ENCODE assay signal across 9 cellular contexts in the genomic region with DNA sequence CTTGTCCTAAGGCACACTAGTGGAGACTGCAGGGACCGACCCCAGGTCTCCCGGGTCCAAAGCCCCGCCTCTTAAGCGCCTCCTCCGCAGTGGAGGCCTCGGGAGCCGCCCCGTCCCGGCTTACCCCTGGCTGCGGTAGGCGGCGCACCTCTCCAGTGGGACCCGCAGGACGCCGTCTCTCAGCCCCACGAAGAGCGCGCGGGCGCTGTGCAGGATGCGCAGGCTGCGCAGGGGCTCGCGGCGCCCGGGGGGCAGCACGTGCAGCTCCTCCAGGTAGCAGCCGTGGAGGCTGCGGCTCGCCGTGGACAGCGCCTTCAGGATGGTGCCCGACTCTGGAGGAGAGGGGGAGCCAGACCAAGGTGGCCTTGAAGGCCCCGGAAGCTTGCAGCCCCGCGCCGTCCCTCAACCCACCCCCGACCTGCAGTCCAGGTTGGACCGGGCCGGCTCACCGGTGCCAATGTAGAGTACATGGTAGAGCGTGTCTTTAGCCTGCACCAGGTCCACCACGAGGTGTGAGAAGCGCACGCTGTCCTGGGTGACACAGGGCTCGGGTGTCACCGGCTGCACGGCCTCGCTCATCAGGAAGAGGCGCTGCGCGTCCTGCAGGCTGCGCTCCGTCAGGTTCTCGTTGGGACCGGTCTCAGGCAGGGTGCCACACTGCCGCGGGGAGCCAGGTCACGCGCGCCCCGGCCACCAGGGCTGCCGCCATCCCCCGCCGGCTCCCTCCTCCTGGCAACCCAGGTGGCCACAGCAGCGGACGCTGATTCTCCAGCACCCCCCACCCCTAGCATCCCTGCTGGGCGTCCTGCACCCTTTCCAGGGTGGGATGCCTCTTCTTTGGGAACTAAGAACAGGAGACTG.
DNase-seq lines count a peak whose midpoint lies in the region; ATAC-seq and TF ChIP-seq lines count a peak whose summit lies in the region.
"Had no signal": no experiment of that assay in that cellular context is flagged by ENCODE, and none has a peak within 500 bp of the region (broad histone marks: within the 10 kb centered on the region; RNA-seq: fewer than 3 reads in every experiment).

No MANE protein-coding gene starts in this region.

- H2AK5ac ChIP-seq in IMR-90 (ENCODE audit: low read depth, low read length), result no peak overlapping the region

- no peaks in the 10 kb centered on the region for H3K9me1 ChIP-seq in IMR-90 (ENCODE audit: insufficient read depth, low read length)

- no peak overlapping the region for H3K56ac ChIP-seq in IMR-90 (ENCODE audit: extremely low read depth, insufficient read depth, low read length)

- H3K4me1 ChIP-seq in IMR-90 (ENCODE audit: control insufficient read depth, insufficient read depth, low read length), result no peaks in the 10 kb centered on the region
- peaks cover 5 to 11% (median 9%) of the 10 kb centered on the region in 4 donors for H3K4me1 ChIP-seq in transverse colon
- H3K4me1 ChIP-seq: SJSA1 had no signal

- H3K9ac ChIP-seq in IMR-90 (ENCODE audit: low read depth, low read length), result no peak overlapping the region

- ATAC-seq in IMR-90 (ENCODE audit: low read depth), result no peak

- no peak overlapping the region for H4K91ac ChIP-seq in IMR-90 (ENCODE audit: insufficient read depth, low read depth, low read length)

- H2AK9ac ChIP-seq in IMR-90 (replicated peaks; ENCODE audit: low read depth, low read length, poor library complexity), result no peak overlapping the region

- no peaks in the 10 kb centered on the region for H3K36me3 ChIP-seq in IMR-90 (ENCODE audit: control insufficient read depth, insufficient read depth, low read length)
- H3K36me3 ChIP-seq in transverse colon, result no peaks in the 10 kb centered on the region
- H3K36me3 ChIP-seq: SJSA1 had no signal

- H2BK120ac ChIP-seq in IMR-90 (ENCODE audit: low read depth, low read length), result no peak overlapping the region

- H4K5ac ChIP-seq in IMR-90 (ENCODE audit: low read depth, low read length), result no peak overlapping the region

- no peak overlapping the region for H3K18ac ChIP-seq in IMR-90 (ENCODE audit: low read depth, low read length)

- H3K14ac ChIP-seq in IMR-90 (replicated peaks; ENCODE audit: low read depth, low read length), result no peak overlapping the region

- no peak overlapping the region for H2BK5ac ChIP-seq in IMR-90 (ENCODE audit: low read depth, low read length, poor library complexity, severe bottlenecking)

- TF ChIP-seq POLR2A in IMR-90 (IDR thresholded peaks at IDR 0.05; ENCODE audit: low read depth, low read length) (no peak), transverse colon (IDR thresholded peaks at IDR 0.05) (no peak)

- H3K27ac ChIP-seq in IMR-90 (ENCODE audit: insufficient read depth, low read length), result no peak overlapping the region
- no peak overlapping the region for H3K27ac ChIP-seq in coronary artery
- no peak overlapping the region for H3K27ac ChIP-seq in transverse colon
- H3K27ac ChIP-seq: SJSA1 had no signal

- in situ Hi-C loops in IMR-90 (cut with MboI; ENCODE audit: low sequenced_read_pairs) (no loop called here), transverse colon (cut with MboI; ENCODE audit: low pct_ligation_motif_present in 1 of 4, low pct_unique_long_range_greater_than_20kb in 1 of 4, low sequenced_read_pairs in 3 of 4) (no loop called here)

- DNase-seq in NCI-H1417 (lab: John Stamatoyannopoulos, UW), result peak in 2 of 3 experiments; percentile 62 to 70
- DNase-seq in NCI-H1417 treated with DMSO at 0.1 percent for 48 hours (lab: John Stamatoyannopoulos, UW), result no peak
- DNase-seq in IMR-90, result no peak
- no peak for DNase-seq in coronary artery (ENCODE audit: low spot score)
- peak; percentile 70 for DNase-seq in retina
- DNase-seq in transverse colon, result no peak
- no peak for DNase-seq in NK-92 treated with Interleukin-12 subunit alpha and Interleukin-12 subunit beta, amount 100 ng/mL, for 24 hours (lab: John Stamatoyannopoulos, UW)
- DNase-seq in central memory CD4-positive, alpha-beta T cell, result no peak

- TF ChIP-seq CTCF in IMR-90 (conservative IDR thresholded peaks at IDR 0.05; ENCODE audit: low read depth, low read length), result no peak
- no peak for TF ChIP-seq CTCF in coronary artery (IDR thresholded peaks at IDR 0.05)
- TF ChIP-seq CTCF in transverse colon (IDR thresholded peaks at IDR 0.05), result no peak

- H4K20me1 ChIP-seq in IMR-90 (ENCODE audit: insufficient read depth, low read length), result no peaks in the 10 kb centered on the region

- no peak overlapping the region for H2BK20ac ChIP-seq in IMR-90 (ENCODE audit: low read depth, low read length)

- dilution Hi-C loops in IMR-90 (cut with HindIII; ENCODE audit: low sequenced_read_pairs, unreplicated experiment), result no loop called here

- H2AFZ ChIP-seq in IMR-90 (replicated peaks; ENCODE audit: low read length, poor library complexity), result peak overlapping the region; percentile 24

- H3K27me3 ChIP-seq in IMR-90 (ENCODE audit: control insufficient read depth, insufficient read depth, low read length) (peaks cover 59% of the 10 kb centered on the region), transverse colon (peaks cover 52% of the 10 kb centered on the region)

- intact Hi-C loops in IMR-90 (cut with micrococcal nuclease), result no loop called here
- intact Hi-C loops in transverse colon (cut with DNase I; ENCODE audit: low total_unique reads), result no loop called here

- H4K8ac ChIP-seq in IMR-90 (ENCODE audit: low read depth in 2 of 2, low read length in 2 of 2), result no peak overlapping the region

- H3K4me3 ChIP-seq in IMR-90 (ENCODE audit: insufficient read depth, low read depth, low read length), result no peak overlapping the region
- peak overlapping the region; percentile 1 for H3K4me3 ChIP-seq in coronary artery
- peak overlapping the region in 1 of 4 donors; percentile 40 for H3K4me3 ChIP-seq in transverse colon
- H3K4me3 ChIP-seq: SJSA1 had no signal

- CTCF ChIA-PET in IMR-90 (lab: Yijun Ruan, JAX), result no interaction called here

- TF ChIP-seq RAD21 in IMR-90 (IDR thresholded peaks at IDR 0.05; ENCODE audit: low read length), result no peak

- no peaks in the 10 kb centered on the region; the same call in 1 of the 2 replicates for H3K9me3 ChIP-seq in IMR-90 (ENCODE audit: control insufficient read depth, insufficient read depth, low read length)
- no peaks in the 10 kb centered on the region for H3K9me3 ChIP-seq in transverse colon
- H3K9me3 ChIP-seq: SJSA1 had no signal

- H3K4me2 ChIP-seq in IMR-90 (ENCODE audit: low read depth, low read length), result no peak overlapping the region

- no peaks in the 10 kb centered on the region for H3K79me1 ChIP-seq in IMR-90 (ENCODE audit: low read depth in 1 of 2, low read length in 2 of 2)

- no peak overlapping the region for H2BK15ac ChIP-seq in IMR-90 (ENCODE audit: low read depth, low read length)

- BruUV-seq in IMR-90 (replicated peaks; lab: Mats Ljungman, UMichigan), result no TSS peak

- H3K4ac ChIP-seq in IMR-90 (ENCODE audit: low read depth, low read length), result no peak overlapping the region

- WGBS in IMR-90 (ENCODE audit: extremely low coverage in 2 of 2, insufficient read length in 1 of 2), 2 experiments, result 5% methylated on average over 19 of the region's 68 CpGs; no CpG with 5 or more reads in 1 of the 2 experiments
- 20 to 24% methylated on average over 1 to 41 of the region's 68 CpGs for WGBS in transverse colon (ENCODE audit: low coverage in 1 of 2), 2 donors

- no peak for TF ChIP-seq EP300 in transverse colon (IDR thresholded peaks at IDR 0.05; ENCODE audit: low read depth)

- H3K23ac ChIP-seq in IMR-90 (ENCODE audit: low read depth, low read length), result no peak overlapping the region

- POLR2A ChIA-PET in IMR-90 (lab: Charles Lee; ENCODE audit: unreplicated experiment), result no interaction called here

TF ChIP-seq in IMR-90, 13 proteins besides CTCF, POLR2A, EP300 and RAD21:
- TF ChIP-seq SMC3 (IDR thresholded peaks at IDR 0.05; ENCODE audit: low read depth, low read length), result no peak

Comparison
In these comparisons a context has a peak if more than half of its experiments do, and no peak if none do; other contexts are left out.
1. DNase-seq: peak in NCI-H1417 (2 of 3) and retina (single experiment); none in NCI-H1417 treated with DMSO at 0.1 percent for 48 hours (single experiment), IMR-90 (single experiment), coronary artery (single experiment), transverse colon (single experiment), NK-92 treated with Interleukin-12 subunit alpha and Interleukin-12 subunit beta, amount 100 ng/mL, for 24 hours (single experiment) and central memory CD4-positive, alpha-beta T cell (single experiment).